13 cellular contexts compared by ENCODE assay signal in genomic region chr15:85444329-85444605, GRCh38.
DNase-seq lines count a peak whose midpoint lies in the region; ATAC-seq and TF ChIP-seq lines count a peak whose summit lies in the region.
"Had no signal": no experiment of that assay in that cellular context is flagged by ENCODE, and none has a peak within 500 bp of the region (broad histone marks: within the 10 kb centered on the region; RNA-seq: fewer than 3 reads in every experiment).

No MANE protein-coding gene starts in this region.

- H3K79me2 ChIP-seq in PC-3 (ENCODE audit: low read length): peaks cover 80% of the 10 kb centered on the region
- H3K79me2 ChIP-seq in neural progenitor cell (ENCODE audit: low read depth): peaks cover 95% of the 10 kb centered on the region

- H4K20me1 ChIP-seq in PC-3 (ENCODE audit: low read length): 0 out of 2 replicates have a peak, but pooled peaks cover 6% of the 10 kb centered on the region
- H4K20me1 ChIP-seq in neural progenitor cell (ENCODE audit: low read depth): peaks cover 29% of the 10 kb centered on the region

- H3K36me3 Mint-ChIP-seq in Caco-2 (ENCODE audit: insufficient read depth, unreplicated experiment) (peaks cover 7% of the 10 kb centered on the region), endothelial cell (ENCODE audit: low read depth, unreplicated experiment) (peaks cover 3% of the 10 kb centered on the region), neural progenitor cell (peaks cover 16% of the 10 kb centered on the region)

- H3K4me1 ChIP-seq in Caco-2: peaks cover 28% of the 10 kb centered on the region
- peaks cover 27% of the 10 kb centered on the region for H3K4me1 ChIP-seq in PC-3 (ENCODE audit: insufficient read depth, low read length)
- H3K4me1 ChIP-seq in neural progenitor cell: peaks cover 40% of the 10 kb centered on the region
- peaks cover 11% of the 10 kb centered on the region for H3K4me1 ChIP-seq in SJCRH30
- peaks cover 0 to 27% (median 6%) of the 10 kb centered on the region in 4 donors for H3K4me1 ChIP-seq in Peyer's patch

- H3K9ac ChIP-seq in PC-3 (ENCODE audit: low read length) (peak overlapping the region; percentile 27), neural progenitor cell (no peak overlapping the region)

- no peak for ATAC-seq in PC-3
- ATAC-seq: K562 had no signal

- H3K27ac ChIP-seq in PC-3 (ENCODE audit: low read length): peak overlapping the region; percentile 61
- peak overlapping the region; percentile 95 for H3K27ac ChIP-seq in neural progenitor cell
- no peak overlapping the region for H3K27ac ChIP-seq in SJCRH30
- peak overlapping the region in 1 of 4 donors; percentile 4 for H3K27ac ChIP-seq in Peyer's patch
- H3K27ac ChIP-seq: dorsolateral prefrontal cortex had no signal

- H3K27ac Mint-ChIP-seq in Caco-2 (ENCODE audit: unreplicated experiment): peak overlapping the region; percentile 88
- peak overlapping the region; percentile 96 for H3K27ac Mint-ChIP-seq in endothelial cell (ENCODE audit: unreplicated experiment)
- peak overlapping the region; percentile 98 for H3K27ac Mint-ChIP-seq in neural progenitor cell

- H2AFZ ChIP-seq in PC-3 (ENCODE audit: low read length): no peak overlapping the region
- no peak overlapping the region for H2AFZ ChIP-seq in neural progenitor cell (replicated peaks)

- no peak for TF ChIP-seq POLR2A in Peyer's patch (IDR thresholded peaks at IDR 0.05)

- H3K4me1 Mint-ChIP-seq in Caco-2 (ENCODE audit: low read depth, unreplicated experiment) (peaks cover 36% of the 10 kb centered on the region), endothelial cell (ENCODE audit: unreplicated experiment) (peaks cover 27% of the 10 kb centered on the region), neural progenitor cell (peaks cover 41% of the 10 kb centered on the region)

- H3K9me2 ChIP-seq in PC-3 (replicated peaks; ENCODE audit: low read length): no peaks in the 10 kb centered on the region

- H3K4me3 Mint-ChIP-seq in Caco-2 (ENCODE audit: unreplicated experiment) (no peak overlapping the region), endothelial cell (ENCODE audit: unreplicated experiment) (peak overlapping the region; percentile 18), neural progenitor cell (peak overlapping the region; percentile 19)

- H3K27me3 ChIP-seq in Caco-2 (replicated peaks; ENCODE audit: control insufficient read depth, insufficient read depth, low read length) (no peaks in the 10 kb centered on the region), PC-3 (ENCODE audit: low read length) (no peaks in the 10 kb centered on the region), neural progenitor cell (no peaks in the 10 kb centered on the region), SJCRH30 (no peaks in the 10 kb centered on the region), Peyer's patch (no peaks in the 10 kb centered on the region)
- H3K27me3 ChIP-seq: dorsolateral prefrontal cortex had no signal

- TF ChIP-seq CTCF in Caco-2 (IDR thresholded peaks at IDR 0.05; ENCODE audit: insufficient read depth in 1 of 2, low read depth in 1 of 2, low read length in 1 of 2, severe bottlenecking in 1 of 2, unreplicated experiment in 1 of 2) (no peak), PC-3 (conservative IDR thresholded peaks at IDR 0.05; ENCODE audit: low read depth, low read length) (no peak), endothelial cell (IDR thresholded peaks at IDR 0.05; ENCODE audit: unreplicated experiment) (no peak), neural progenitor cell (IDR thresholded peaks at IDR 0.05) (no peak), Peyer's patch (IDR thresholded peaks at IDR 0.05) (no peak)

- no TSS peak for BruUV-seq in Caco-2 (replicated peaks; lab: Mats Ljungman, UMichigan)
- BruUV-seq in PC-3 (replicated peaks; lab: Mats Ljungman, UMichigan): no TSS peak

- CTCF ChIA-PET in Caco-2 (lab: Charles Lee): interaction anchor here (0.7 to 1.0 kb wide), 3 partner anchors 39 to 160 kb away, joined by 3 to 4 read pairs (median 3); no protein-coding TSS in a partner anchor
- CTCF ChIA-PET in PC-3 (lab: Charles Lee): no interaction called here

- no peaks in the 10 kb centered on the region for H3F3A ChIP-seq in PC-3 (ENCODE audit: low read length, unreplicated experiment)
- peaks cover 38% of the 10 kb centered on the region for H3F3A ChIP-seq in neural progenitor cell (ENCODE audit: low read depth)

- H3K9me3 Mint-ChIP-seq in Caco-2 (ENCODE audit: unreplicated experiment): peaks cover 11% of the 10 kb centered on the region
- H3K9me3 Mint-ChIP-seq in endothelial cell (ENCODE audit: unreplicated experiment): no peaks in the 10 kb centered on the region
- H3K9me3 Mint-ChIP-seq in neural progenitor cell: peaks cover 24% of the 10 kb centered on the region

- POLR2A ChIA-PET in Caco-2 (lab: Charles Lee): interaction anchor here (1.0 kb wide), 2 partner anchors 12 to 64 kb away, joined by 3 to 9 read pairs; partner anchors contain the start of gene AKAP13
- POLR2A ChIA-PET in PC-3 (lab: Charles Lee; ENCODE audit: unreplicated experiment): no interaction called here

- intact Hi-C loops in Caco-2 (cut with micrococcal nuclease; ENCODE audit: unreplicated experiment) (loop anchor here (5.0 kb wide), 1 partner anchor 107 kb away; no protein-coding TSS in a partner anchor), PC-3 (cut with micrococcal nuclease) (no loop called here)

- peak overlapping the region; percentile 65 for H3K4me2 ChIP-seq in PC-3 (ENCODE audit: low read length)
- peak overlapping the region; percentile 70 for H3K4me2 ChIP-seq in neural progenitor cell

- no peak overlapping the region for H3K4me3 ChIP-seq in Caco-2 (ENCODE audit: low read depth, low read length)
- H3K4me3 ChIP-seq in PC-3 (ENCODE audit: low read length): 0 out of 2 replicates have a peak overlapping the region, but pooled peaks have one; percentile 12
- peak overlapping the region; percentile 20 for H3K4me3 ChIP-seq in neural progenitor cell
- H3K4me3 ChIP-seq in SJCRH30: no peak overlapping the region
- no peak overlapping the region for H3K4me3 ChIP-seq in Peyer's patch
- H3K4me3 ChIP-seq: dorsolateral prefrontal cortex, K562 had no signal

- H3K27me3 Mint-ChIP-seq in Caco-2 (ENCODE audit: insufficient read depth, unreplicated experiment) (no peaks in the 10 kb centered on the region), endothelial cell (ENCODE audit: unreplicated experiment) (peaks cover 3% of the 10 kb centered on the region), neural progenitor cell (ENCODE audit: insufficient read depth, low read depth) (no peaks in the 10 kb centered on the region)

- no peak for DNase-seq in Caco-2
- DNase-seq in PC-3: peak; percentile 10
- DNase-seq in endothelial cell (ENCODE audit: low spot score): no peak
- no peak for DNase-seq in neural progenitor cell (ENCODE audit: low spot score)
- DNase-seq in SJCRH30: no peak
- DNase-seq in Peyer's patch: no peak
- no peak for DNase-seq in hepatic stellate cell (ENCODE audit: low spot score)
- no peak for DNase-seq in activated gamma-delta T cell (lab: John Stamatoyannopoulos, UW)
- DNase-seq: activated CD8-positive, alpha-beta memory T cell treated with anti-CD3 and anti-CD28 coated beads for 24 hours; C1 segment of cervical spinal cord; dorsolateral prefrontal cortex; NCI-H2081 treated with DMSO at 0.1 percent for 48 hours had no signal

- H3K36me3 ChIP-seq in Caco-2 (ENCODE audit: control insufficient read depth, insufficient read depth, low read length) (no peaks in the 10 kb centered on the region), PC-3 (ENCODE audit: low read depth, low read length) (no peaks in the 10 kb centered on the region), neural progenitor cell (no peaks in the 10 kb centered on the region), SJCRH30 (no peaks in the 10 kb centered on the region), Peyer's patch (no peaks in the 10 kb centered on the region)

- no peaks in the 10 kb centered on the region for H3K9me3 ChIP-seq in Caco-2
- H3K9me3 ChIP-seq in PC-3 (ENCODE audit: low read length): no peaks in the 10 kb centered on the region
- H3K9me3 ChIP-seq in neural progenitor cell (ENCODE audit: low read depth): peaks cover 2% of the 10 kb centered on the region
- peaks cover 12% of the 10 kb centered on the region for H3K9me3 ChIP-seq in SJCRH30 (replicated peaks)
- no peaks in the 10 kb centered on the region for H3K9me3 ChIP-seq in Peyer's patch

Comparison
In these comparisons a context has a peak if more than half of its experiments do, and no peak if none do; other contexts are left out.
1. H3K4me3 ChIP-seq: peak in PC-3 (single experiment) and neural progenitor cell (single experiment); none in Caco-2 (single experiment), SJCRH30 (single experiment) and Peyer's patch (0 of 4).
2. Peak in every context shown above with its lines, with median percentiles within 50 percentile points of each other: H3K27ac Mint-ChIP-seq.